In the genomic region with DNA sequence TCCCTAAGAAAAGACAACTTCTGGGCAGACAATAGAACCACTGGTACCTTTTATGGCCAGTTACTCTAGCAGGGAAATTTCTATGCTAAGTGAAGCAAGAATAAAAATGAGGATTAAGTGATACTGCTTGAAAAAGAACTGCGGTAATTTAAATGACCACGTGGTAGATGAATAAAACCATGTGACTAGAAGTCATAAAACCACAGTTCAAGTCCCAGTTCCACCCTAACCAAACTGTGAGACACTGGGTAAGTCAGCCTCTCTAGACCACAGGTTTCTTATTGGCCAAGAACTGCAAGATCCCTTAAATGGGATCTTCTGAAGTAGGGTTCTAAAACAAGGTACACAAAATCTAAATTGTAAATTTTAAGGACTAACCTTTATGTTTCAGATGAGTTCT, we compare ENCODE assay signal across 17 cellular contexts. TPM values are rescaled to one million over a fixed set of nuclear protein-coding genes. Genes with fewer than 3 reads are reported as not detected.
DNase-seq lines count a peak whose midpoint lies in the region; ATAC-seq, FAIRE-seq and TF ChIP-seq lines count a peak whose summit lies in the region.
"Had no signal": no experiment of that assay in that cellular context is flagged by ENCODE, and none has a peak within 500 bp of the region (broad histone marks: within the 10 kb centered on the region; RNA-seq: fewer than 3 reads in every experiment).

No MANE protein-coding gene starts in this region.

- in situ Hi-C loops in HepG2 (cut with HindIII; ENCODE audit: extremely low pct_ligation_motif_present, low pct_unique_long_range_greater_than_20kb), result no loop called here

- CTCF ChIA-PET in HepG2 (lab: Yijun Ruan, JAX; ENCODE audit: low intra/inter-chr PET ratio, low total read pairs), result no interaction called here

- H3K27ac Mint-ChIP-seq in glutamatergic neuron (ENCODE audit: unreplicated experiment), result peak overlapping the region; percentile 30
- H3K27ac Mint-ChIP-seq: CD4-positive, CD25-positive, alpha-beta regulatory T cell; CD8-positive, alpha-beta memory T cell had no signal

- DNase-seq in HepG2 (ENCODE audit: low spot score), result no peak
- no peak for DNase-seq in right lobe of liver
- no peak for DNase-seq in SJCRH30
- DNase-seq in glutamatergic neuron, result no peak
- no peak for DNase-seq in caudate nucleus (lab: John Stamatoyannopoulos, UW)
- DNase-seq in NCI-H226, result no peak
- DNase-seq: ACHN; BE2C; C1 segment of cervical spinal cord; CD4-positive, CD25-positive, alpha-beta regulatory T cell; CD8-positive, alpha-beta memory T cell; COR-L47; GM23248; IMR-90 had no signal

- no peaks in the 10 kb centered on the region for H3K79me2 ChIP-seq in HepG2 (ENCODE audit: insufficient read depth, low read length)

- BruUV-seq in HepG2 (replicated peaks; lab: Mats Ljungman, UMichigan), result no TSS peak

- H3K27me3 ChIP-seq in HepG2 (ENCODE audit: control insufficient read depth in 1 of 2, insufficient read depth in 2 of 2, low read length in 2 of 2) (no peaks in the 10 kb centered on the region), right lobe of liver (no peaks in the 10 kb centered on the region), SJCRH30 (no peaks in the 10 kb centered on the region)
- H3K27me3 ChIP-seq: BE2C had no signal

- intact Hi-C loops in HepG2 (cut with micrococcal nuclease; ENCODE audit: unreplicated experiment), result no loop called here
- intact Hi-C loops in right lobe of liver (cut with DNase I), result no loop called here

- no peak overlapping the region for H2AFZ ChIP-seq in HepG2 (ENCODE audit: low read length)
- H2AFZ ChIP-seq: GM23248 had no signal

- TF ChIP-seq CTCF in HepG2 (CRISPR knock-in tag; IDR thresholded peaks at IDR 0.05) (no peak), right lobe of liver (IDR thresholded peaks at IDR 0.05) (no peak), glutamatergic neuron (IDR thresholded peaks at IDR 0.05; ENCODE audit: partially characterized antibody, unreplicated experiment) (no peak)

- no peak for TF ChIP-seq EP300 in HepG2 (IDR thresholded peaks at IDR 0.05; ENCODE audit: low read depth in 2 of 2, low read length in 2 of 2)
- TF ChIP-seq EP300 in HepG2 (CRISPR knock-in tag; IDR thresholded peaks at IDR 0.05; ENCODE audit: borderline replicate concordance), result no peak

- no peak overlapping the region for H3K4me2 ChIP-seq in HepG2 (ENCODE audit: low read depth, low read length)

- H3K9me3 ChIP-seq in HepG2 (ENCODE audit: low read length) (no peaks in the 10 kb centered on the region), right lobe of liver (no peaks in the 10 kb centered on the region), SJCRH30 (replicated peaks) (no peaks in the 10 kb centered on the region; the same call in 1 of the 2 replicates)
- H3K9me3 ChIP-seq: BE2C, HAP-1 had no signal

- H3K27me3 Mint-ChIP-seq in glutamatergic neuron (ENCODE audit: unreplicated experiment), result no peaks in the 10 kb centered on the region
- H3K27me3 Mint-ChIP-seq: CD4-positive, CD25-positive, alpha-beta regulatory T cell; CD8-positive, alpha-beta memory T cell had no signal

- H3K27ac ChIP-seq in HepG2 (ENCODE audit: extremely low read length, insufficient read depth, low read length), result no peak overlapping the region
- no peak overlapping the region for H3K27ac ChIP-seq in right lobe of liver
- peak overlapping the region; percentile 30 for H3K27ac ChIP-seq in SJCRH30
- no peak overlapping the region for H3K27ac ChIP-seq in caudate nucleus (ENCODE audit: low read depth, low read length)
- H3K27ac ChIP-seq: GM23248 had no signal

- no peaks in the 10 kb centered on the region for H4K20me1 ChIP-seq in HepG2 (ENCODE audit: insufficient read depth, low read length)

- no peaks in the 10 kb centered on the region for H3K36me3 Mint-ChIP-seq in glutamatergic neuron (ENCODE audit: unreplicated experiment)

- peak; percentile 8 for FAIRE-seq in HepG2 (lab: Jason Lieb, UNC)
- FAIRE-seq: GM12891, GM19239 had no signal

- 95% methylated on average over 2 of the region's 2 CpGs for WGBS in HepG2 (ENCODE audit: low lambda C conversion rate)
- WGBS in right lobe of liver (ENCODE audit: insufficient coverage, low coverage, low lambda C conversion rate, missing lambda C conversion rate), result 92% methylated on average over 2 of the region's 2 CpGs

- no peak for TF ChIP-seq POLR2A in HepG2 (IDR thresholded peaks at IDR 0.05; ENCODE audit: insufficient read depth in 1 of 2, low read depth in 2 of 2, low read length in 2 of 2)
- no peak for TF ChIP-seq POLR2A in right lobe of liver (IDR thresholded peaks at IDR 0.05)

- no peak overlapping the region for H3K9ac ChIP-seq in HepG2 (ENCODE audit: insufficient read depth, low read depth, low read length)
- H3K9ac ChIP-seq: GM23248 had no signal

- H3K4me3 Mint-ChIP-seq in glutamatergic neuron (ENCODE audit: unreplicated experiment), result no peak overlapping the region
- H3K4me3 Mint-ChIP-seq: CD4-positive, CD25-positive, alpha-beta regulatory T cell; CD8-positive, alpha-beta memory T cell had no signal

- TF ChIP-seq RAD21 in HepG2 (CRISPR knock-in tag; IDR thresholded peaks at IDR 0.05), result no peak

- H3K9me3 Mint-ChIP-seq in glutamatergic neuron (ENCODE audit: unreplicated experiment), result peaks cover 1% of the 10 kb centered on the region
- H3K9me3 Mint-ChIP-seq: CD4-positive, CD25-positive, alpha-beta regulatory T cell; CD8-positive, alpha-beta memory T cell had no signal

- H3K4me1 ChIP-seq in HepG2 (ENCODE audit: insufficient read depth, low read length), result no peaks in the 10 kb centered on the region
- H3K4me1 ChIP-seq in right lobe of liver, result no peaks in the 10 kb centered on the region
- H3K4me1 ChIP-seq in SJCRH30, result peaks cover 20% of the 10 kb centered on the region

- no peaks in the 10 kb centered on the region for H3K4me1 Mint-ChIP-seq in glutamatergic neuron (ENCODE audit: low read depth, unreplicated experiment)
- H3K4me1 Mint-ChIP-seq: CD8-positive, alpha-beta memory T cell had no signal

- ATAC-seq in HepG2 (no peak), right lobe of liver (no peak)

- H3K36me3 ChIP-seq in HepG2 (replicated peaks in 1 of 2; ENCODE audit: control insufficient read depth in 1 of 2, insufficient read depth in 2 of 2, low read length in 2 of 2) (peaks cover 8 to 46% of the 10 kb centered on the region in 2 experiments), right lobe of liver (no peaks in the 10 kb centered on the region), SJCRH30 (peaks cover 73% of the 10 kb centered on the region)

- POLR2A ChIA-PET in HepG2 (lab: Yijun Ruan, JAX), result no interaction called here

- H3K4me3 ChIP-seq in HepG2 (replicated peaks in 1 of 3; ENCODE audit: insufficient read depth in 1 of 3, low read depth in 2 of 3, low read length in 3 of 3) (no peak overlapping the region), right lobe of liver (no peak overlapping the region), SJCRH30 (no peak overlapping the region)
- H3K4me3 ChIP-seq: GM23248, HAP-1 had no signal

TF ChIP-seq in HepG2, 621 proteins besides CTCF, POLR2A, EP300 and RAD21:
- TF ChIP-seq RBM39 (IDR thresholded peaks at IDR 0.05; ENCODE audit: low read depth, low read length, poor library complexity, severe bottlenecking) (no peak), GATAD1 (CRISPR knock-in tag; IDR thresholded peaks at IDR 0.05) (no peak)
- TF ChIP-seq, protein P1, sequence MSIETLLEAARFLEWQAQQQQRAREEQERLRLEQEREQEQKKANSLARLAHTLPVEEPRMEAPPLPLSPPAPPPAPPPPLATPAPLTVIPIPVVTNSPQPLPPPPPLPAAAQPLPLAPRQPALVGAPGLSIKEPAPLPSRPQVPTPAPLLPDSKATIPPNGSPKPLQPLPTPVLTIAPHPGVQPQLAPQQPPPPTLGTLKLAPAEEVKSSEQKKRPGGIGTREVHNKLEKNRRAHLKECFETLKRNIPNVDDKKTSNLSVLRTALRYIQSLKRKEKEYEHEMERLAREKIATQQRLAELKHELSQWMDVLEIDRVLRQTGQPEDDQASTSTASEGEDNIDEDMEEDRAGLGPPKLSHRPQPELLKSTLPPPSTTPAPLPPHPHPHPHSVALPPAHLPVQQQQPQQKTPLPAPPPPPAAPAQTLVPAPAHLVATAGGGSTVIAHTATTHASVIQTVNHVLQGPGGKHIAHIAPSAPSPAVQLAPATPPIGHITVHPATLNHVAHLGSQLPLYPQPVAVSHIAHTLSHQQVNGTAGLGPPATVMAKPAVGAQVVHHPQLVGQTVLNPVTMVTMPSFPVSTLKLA (IDR thresholded peaks at IDR 0.05), result peak; percentile 81

RNA-seq across cellular contexts. Expression of gene TMEM237, which starts 12.7 kb away (rescaled TPM):
- total RNA-seq in HepG2 (2016; rRNA removed; fragmentation: Illumina TruSeq; extraction: Trizol), result 28.6 and 36.1 TPM in 2 replicates
- 19.0 and 20.3 TPM in 2 replicates for total RNA-seq in HepG2 (2016; cell fraction: cytosol; rRNA removed; fragmentation: Illumina TruSeq; extraction: Trizol; ENCODE audit: low read depth)
- 27.4 and 34.1 TPM in 2 replicates for total RNA-seq in HepG2 (2016; cell fraction: insoluble cytoplasmic fraction; rRNA removed; fragmentation: Illumina TruSeq; extraction: Trizol)
- total RNA-seq in HepG2 (2016; cell fraction: membrane; rRNA removed; fragmentation: Illumina TruSeq; extraction: Trizol), result 28.2 and 29.0 TPM in 2 replicates
- total RNA-seq in HepG2 (2016; cell fraction: nucleus; rRNA removed; fragmentation: Illumina TruSeq; extraction: Trizol), result 30.2 and 36.5 TPM in 2 replicates
- 16.6 and 21.8 TPM in 2 replicates for polyA plus RNA-seq in HepG2 (2011; rRNA removed)
- polyA plus RNA-seq in HepG2 (2011; cell fraction: cytosol; rRNA removed), result 14.6 and 17.5 TPM in 2 replicates
- 9.3 and 11.8 TPM in 2 replicates for polyA plus RNA-seq in HepG2 (2011; cell fraction: nucleus; rRNA removed)
- polyA plus RNA-seq in HepG2 (2012), result 10.6 and 22.0 TPM in 2 replicates
- 14.4 and 18.2 TPM in 2 replicates for polyA plus RNA-seq in HepG2 (2016; cell fraction: cytosol; fragmentation: Illumina TruSeq; extraction: Trizol; ENCODE audit: low read depth)
- 23.6 and 26.5 TPM in 2 replicates for polyA plus RNA-seq in HepG2 (2016; cell fraction: insoluble cytoplasmic fraction; fragmentation: Illumina TruSeq; extraction: Trizol; ENCODE audit: low read depth)
- polyA plus RNA-seq in HepG2 (2016; cell fraction: membrane; fragmentation: Illumina TruSeq; extraction: Trizol; ENCODE audit: low read depth), result 19.1 and 21.5 TPM in 2 replicates
- 42.7 and 47.2 TPM in 2 replicates for polyA plus RNA-seq in HepG2 (2016; cell fraction: nucleus; fragmentation: Illumina TruSeq; extraction: Trizol; ENCODE audit: insufficient read depth, low read depth)
- polyA minus RNA-seq in HepG2 (2011; rRNA and poly(A)+ RNA removed; ENCODE audit: low replicate concordance), result 10.0 and 10.4 TPM in 2 replicates
- polyA minus RNA-seq in HepG2 (2011; cell fraction: cytosol; rRNA and poly(A)+ RNA removed), result 5.5 and 10.0 TPM in 2 replicates
- polyA minus RNA-seq in HepG2 (2011; cell fraction: nucleus; rRNA and poly(A)+ RNA removed), result 20.9 and 27.0 TPM in 2 replicates
- total RNA-seq in right lobe of liver, result 1 to 10 TPM; 2.2 to 4.1 (median 2.6) TPM
- 51.7 and 55.1 TPM in 2 replicates for total RNA-seq in SJCRH30 (2014; rRNA removed; shearing (Covaris generic))
- 68.8 TPM for total RNA-seq in glutamatergic neuron (ENCODE audit: unreplicated experiment)
